1 cellular context compared by ENCODE assay signal in genomic region chr7:82154728-82155127, GRCh38.
TF ChIP-seq lines count a peak whose summit lies in the region.

No MANE protein-coding gene starts in this region.

TF ChIP-seq in H1, 55 proteins besides CTCF, POLR2A, EP300 and RAD21 (continued from another document):
- TF ChIP-seq CHD7 (IDR thresholded peaks at IDR 0.05; ENCODE audit: insufficient replicate concordance, low read length) (no peak), CBX8 (IDR thresholded peaks at IDR 0.05; ENCODE audit: borderline replicate concordance, low read depth, low read length) (no peak), TAF1 (IDR thresholded peaks at IDR 0.05; ENCODE audit: low read depth, low read length) (no peak), SRF (IDR thresholded peaks at IDR 0.05; ENCODE audit: low read depth, low read length) (no peak), TBP (IDR thresholded peaks at IDR 0.05; ENCODE audit: low read depth, low read length) (no peak), RNF2 (IDR thresholded peaks at IDR 0.05; ENCODE audit: borderline replicate concordance, low read depth, low read length, missing control alignments, poor library complexity, severe bottlenecking) (no peak), SAP30 (IDR thresholded peaks at IDR 0.05; ENCODE audit: insufficient read depth, insufficient replicate concordance, low read length) (no peak), KDM4A (IDR thresholded peaks at IDR 0.05; ENCODE audit: low read depth, low read length, severe bottlenecking) (no peak), JUND (IDR thresholded peaks at IDR 0.05; ENCODE audit: low read length) (no peak)
